In the genomic region with DNA sequence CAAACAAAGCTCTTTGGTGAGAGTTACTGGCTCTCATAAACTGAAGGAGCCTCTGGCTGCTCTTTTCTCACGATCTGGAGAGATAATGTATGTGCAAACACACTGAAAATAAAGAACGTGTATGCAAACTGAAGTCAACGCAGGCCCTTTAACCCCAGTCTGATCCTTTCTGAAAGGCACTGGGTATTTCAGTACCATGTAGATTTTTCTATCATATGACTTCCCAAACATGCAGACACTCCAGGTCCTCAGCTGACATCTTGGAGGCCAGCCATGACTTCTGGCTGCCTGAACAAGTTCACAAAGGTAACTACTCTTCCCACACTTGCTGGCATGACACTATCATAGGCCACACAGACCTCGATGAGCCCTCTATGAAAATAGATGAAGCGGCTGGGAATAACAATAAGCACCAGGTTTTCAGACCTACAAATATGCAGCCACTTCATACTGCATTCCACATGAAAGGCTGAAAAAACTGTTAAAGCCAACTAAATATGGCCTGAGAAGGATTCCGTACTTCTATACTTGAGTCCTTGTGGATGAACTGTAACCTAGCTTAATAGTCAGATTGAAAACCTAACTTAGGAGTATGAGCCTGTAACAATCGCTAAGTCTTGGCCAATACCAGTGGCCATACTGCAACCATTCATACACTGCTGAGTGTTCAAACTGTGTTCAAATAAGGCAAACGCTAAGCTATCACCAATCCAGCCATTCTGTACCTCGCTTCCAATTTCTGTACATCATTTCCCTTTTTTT, we compare ENCODE assay signal across 1 cellular context.
TF ChIP-seq lines count a peak whose summit lies in the region.

No MANE protein-coding gene starts in this region.

TF ChIP-seq in GM23338, 12 proteins besides CTCF, POLR2A, EP300 and RAD21 (continued from another document):
- TF ChIP-seq, protein P1, sequence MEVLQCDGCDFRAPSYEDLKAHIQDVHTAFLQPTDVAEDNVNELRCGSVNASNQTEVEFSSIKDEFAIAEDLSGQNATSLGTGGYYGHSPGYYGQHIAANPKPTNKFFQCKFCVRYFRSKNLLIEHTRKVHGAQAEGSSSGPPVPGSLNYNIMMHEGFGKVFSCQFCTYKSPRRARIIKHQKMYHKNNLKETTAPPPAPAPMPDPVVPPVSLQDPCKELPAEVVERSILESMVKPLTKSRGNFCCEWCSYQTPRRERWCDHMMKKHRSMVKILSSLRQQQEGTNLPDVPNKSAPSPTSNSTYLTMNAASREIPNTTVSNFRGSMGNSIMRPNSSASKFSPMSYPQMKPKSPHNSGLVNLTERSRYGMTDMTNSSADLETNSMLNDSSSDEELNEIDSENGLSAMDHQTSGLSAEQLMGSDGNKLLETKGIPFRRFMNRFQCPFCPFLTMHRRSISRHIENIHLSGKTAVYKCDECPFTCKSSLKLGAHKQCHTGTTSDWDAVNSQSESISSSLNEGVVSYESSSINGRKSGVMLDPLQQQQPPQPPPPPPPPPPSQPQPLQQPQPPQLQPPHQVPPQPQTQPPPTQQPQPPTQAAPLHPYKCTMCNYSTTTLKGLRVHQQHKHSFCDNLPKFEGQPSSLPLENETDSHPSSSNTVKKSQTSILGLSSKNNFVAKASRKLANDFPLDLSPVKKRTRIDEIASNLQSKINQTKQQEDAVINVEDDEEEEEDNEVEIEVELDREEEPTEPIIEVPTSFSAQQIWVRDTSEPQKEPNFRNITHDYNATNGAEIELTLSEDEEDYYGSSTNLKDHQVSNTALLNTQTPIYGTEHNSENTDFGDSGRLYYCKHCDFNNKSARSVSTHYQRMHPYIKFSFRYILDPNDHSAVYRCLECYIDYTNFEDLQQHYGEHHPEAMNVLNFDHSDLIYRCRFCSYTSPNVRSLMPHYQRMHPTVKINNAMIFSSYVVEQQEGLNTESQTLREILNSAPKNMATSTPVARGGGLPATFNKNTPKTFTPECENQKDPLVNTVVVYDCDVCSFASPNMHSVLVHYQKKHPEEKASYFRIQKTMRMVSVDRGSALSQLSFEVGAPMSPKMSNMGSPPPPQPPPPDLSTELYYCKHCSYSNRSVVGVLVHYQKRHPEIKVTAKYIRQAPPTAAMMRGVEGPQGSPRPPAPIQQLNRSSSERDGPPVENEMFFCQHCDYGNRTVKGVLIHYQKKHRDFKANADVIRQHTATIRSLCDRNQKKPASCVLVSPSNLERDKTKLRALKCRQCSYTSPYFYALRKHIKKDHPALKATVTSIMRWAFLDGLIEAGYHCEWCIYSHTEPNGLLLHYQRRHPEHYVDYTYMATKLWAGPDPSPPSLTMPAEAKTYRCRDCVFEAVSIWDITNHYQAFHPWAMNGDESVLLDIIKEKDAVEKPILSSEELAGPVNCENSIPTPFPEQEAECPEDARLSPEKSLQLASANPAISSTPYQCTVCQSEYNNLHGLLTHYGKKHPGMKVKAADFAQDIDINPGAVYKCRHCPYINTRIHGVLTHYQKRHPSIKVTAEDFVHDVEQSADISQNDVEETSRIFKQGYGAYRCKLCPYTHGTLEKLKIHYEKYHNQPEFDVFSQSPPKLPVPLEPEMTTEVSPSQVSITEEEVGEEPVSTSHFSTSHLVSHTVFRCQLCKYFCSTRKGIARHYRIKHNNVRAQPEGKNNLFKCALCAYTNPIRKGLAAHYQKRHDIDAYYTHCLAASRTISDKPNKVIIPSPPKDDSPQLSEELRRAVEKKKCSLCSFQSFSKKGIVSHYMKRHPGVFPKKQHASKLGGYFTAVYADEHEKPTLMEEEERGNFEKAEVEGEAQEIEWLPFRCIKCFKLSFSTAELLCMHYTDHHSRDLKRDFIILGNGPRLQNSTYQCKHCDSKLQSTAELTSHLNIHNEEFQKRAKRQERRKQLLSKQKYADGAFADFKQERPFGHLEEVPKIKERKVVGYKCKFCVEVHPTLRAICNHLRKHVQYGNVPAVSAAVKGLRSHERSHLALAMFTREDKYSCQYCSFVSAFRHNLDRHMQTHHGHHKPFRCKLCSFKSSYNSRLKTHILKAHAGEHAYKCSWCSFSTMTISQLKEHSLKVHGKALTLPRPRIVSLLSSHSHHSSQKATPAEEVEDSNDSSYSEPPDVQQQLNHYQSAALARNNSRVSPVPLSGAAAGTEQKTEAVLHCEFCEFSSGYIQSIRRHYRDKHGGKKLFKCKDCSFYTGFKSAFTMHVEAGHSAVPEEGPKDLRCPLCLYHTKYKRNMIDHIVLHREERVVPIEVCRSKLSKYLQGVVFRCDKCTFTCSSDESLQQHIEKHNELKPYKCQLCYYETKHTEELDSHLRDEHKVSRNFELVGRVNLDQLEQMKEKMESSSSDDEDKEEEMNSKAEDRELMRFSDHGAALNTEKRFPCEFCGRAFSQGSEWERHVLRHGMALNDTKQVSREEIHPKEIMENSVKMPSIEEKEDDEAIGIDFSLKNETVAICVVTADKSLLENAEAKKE (CRISPR knock-in tag; IDR thresholded peaks at IDR 0.05) = no peak
- no peak for TF ChIP-seq EZH2 (IDR thresholded peaks at IDR 0.05; ENCODE audit: low read depth, unreplicated experiment)
- no peak for TF ChIP-seq STAT1 (IDR thresholded peaks at IDR 0.05; ENCODE audit: unreplicated experiment)
- no peak for TF ChIP-seq CREB1 (CRISPR knock-in tag; IDR thresholded peaks at IDR 0.05; ENCODE audit: low read depth)
- no peak for TF ChIP-seq ZNF114 (CRISPR knock-in tag; IDR thresholded peaks at IDR 0.05)
- TF ChIP-seq, protein P2, sequence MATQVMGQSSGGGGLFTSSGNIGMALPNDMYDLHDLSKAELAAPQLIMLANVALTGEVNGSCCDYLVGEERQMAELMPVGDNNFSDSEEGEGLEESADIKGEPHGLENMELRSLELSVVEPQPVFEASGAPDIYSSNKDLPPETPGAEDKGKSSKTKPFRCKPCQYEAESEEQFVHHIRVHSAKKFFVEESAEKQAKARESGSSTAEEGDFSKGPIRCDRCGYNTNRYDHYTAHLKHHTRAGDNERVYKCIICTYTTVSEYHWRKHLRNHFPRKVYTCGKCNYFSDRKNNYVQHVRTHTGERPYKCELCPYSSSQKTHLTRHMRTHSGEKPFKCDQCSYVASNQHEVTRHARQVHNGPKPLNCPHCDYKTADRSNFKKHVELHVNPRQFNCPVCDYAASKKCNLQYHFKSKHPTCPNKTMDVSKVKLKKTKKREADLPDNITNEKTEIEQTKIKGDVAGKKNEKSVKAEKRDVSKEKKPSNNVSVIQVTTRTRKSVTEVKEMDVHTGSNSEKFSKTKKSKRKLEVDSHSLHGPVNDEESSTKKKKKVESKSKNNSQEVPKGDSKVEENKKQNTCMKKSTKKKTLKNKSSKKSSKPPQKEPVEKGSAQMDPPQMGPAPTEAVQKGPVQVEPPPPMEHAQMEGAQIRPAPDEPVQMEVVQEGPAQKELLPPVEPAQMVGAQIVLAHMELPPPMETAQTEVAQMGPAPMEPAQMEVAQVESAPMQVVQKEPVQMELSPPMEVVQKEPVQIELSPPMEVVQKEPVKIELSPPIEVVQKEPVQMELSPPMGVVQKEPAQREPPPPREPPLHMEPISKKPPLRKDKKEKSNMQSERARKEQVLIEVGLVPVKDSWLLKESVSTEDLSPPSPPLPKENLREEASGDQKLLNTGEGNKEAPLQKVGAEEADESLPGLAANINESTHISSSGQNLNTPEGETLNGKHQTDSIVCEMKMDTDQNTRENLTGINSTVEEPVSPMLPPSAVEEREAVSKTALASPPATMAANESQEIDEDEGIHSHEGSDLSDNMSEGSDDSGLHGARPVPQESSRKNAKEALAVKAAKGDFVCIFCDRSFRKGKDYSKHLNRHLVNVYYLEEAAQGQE (IDR thresholded peaks at IDR 0.05; ENCODE audit: unreplicated experiment) = no peak
